ENCODE assay signal across 1 cellular context in the genomic region with DNA sequence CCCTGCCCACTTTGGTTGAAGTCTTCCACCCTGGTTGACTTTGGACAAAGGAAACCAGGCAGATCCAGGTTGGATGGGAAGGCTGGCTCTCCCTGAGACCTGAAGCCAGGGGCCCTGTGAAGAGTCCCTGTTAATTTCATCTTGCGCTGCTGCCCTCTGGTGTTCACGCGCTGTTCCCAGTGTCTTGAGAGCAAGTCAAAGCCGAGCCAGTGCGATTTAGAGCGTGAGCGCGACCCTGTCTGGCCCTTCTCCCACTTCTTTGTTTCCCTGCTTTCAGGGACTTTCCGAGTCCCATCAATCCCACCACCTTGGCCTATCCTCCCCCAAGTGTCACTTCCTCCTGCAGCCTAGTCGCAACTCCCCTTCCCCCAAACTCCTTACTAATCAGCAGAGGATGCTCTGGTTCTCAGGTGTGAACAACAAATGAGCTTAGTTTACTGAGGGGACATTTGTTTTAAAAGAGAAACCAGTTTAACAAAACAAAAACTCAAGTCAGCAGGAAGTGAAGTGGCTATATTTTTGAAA.
TF ChIP-seq lines count a peak whose summit lies in the region.

No MANE protein-coding gene starts in this region.

TF ChIP-seq in GM12878, 131 proteins besides CTCF, POLR2A, EP300 and RAD21 (continued from another document and continues in another):
- TF ChIP-seq, protein P1, sequence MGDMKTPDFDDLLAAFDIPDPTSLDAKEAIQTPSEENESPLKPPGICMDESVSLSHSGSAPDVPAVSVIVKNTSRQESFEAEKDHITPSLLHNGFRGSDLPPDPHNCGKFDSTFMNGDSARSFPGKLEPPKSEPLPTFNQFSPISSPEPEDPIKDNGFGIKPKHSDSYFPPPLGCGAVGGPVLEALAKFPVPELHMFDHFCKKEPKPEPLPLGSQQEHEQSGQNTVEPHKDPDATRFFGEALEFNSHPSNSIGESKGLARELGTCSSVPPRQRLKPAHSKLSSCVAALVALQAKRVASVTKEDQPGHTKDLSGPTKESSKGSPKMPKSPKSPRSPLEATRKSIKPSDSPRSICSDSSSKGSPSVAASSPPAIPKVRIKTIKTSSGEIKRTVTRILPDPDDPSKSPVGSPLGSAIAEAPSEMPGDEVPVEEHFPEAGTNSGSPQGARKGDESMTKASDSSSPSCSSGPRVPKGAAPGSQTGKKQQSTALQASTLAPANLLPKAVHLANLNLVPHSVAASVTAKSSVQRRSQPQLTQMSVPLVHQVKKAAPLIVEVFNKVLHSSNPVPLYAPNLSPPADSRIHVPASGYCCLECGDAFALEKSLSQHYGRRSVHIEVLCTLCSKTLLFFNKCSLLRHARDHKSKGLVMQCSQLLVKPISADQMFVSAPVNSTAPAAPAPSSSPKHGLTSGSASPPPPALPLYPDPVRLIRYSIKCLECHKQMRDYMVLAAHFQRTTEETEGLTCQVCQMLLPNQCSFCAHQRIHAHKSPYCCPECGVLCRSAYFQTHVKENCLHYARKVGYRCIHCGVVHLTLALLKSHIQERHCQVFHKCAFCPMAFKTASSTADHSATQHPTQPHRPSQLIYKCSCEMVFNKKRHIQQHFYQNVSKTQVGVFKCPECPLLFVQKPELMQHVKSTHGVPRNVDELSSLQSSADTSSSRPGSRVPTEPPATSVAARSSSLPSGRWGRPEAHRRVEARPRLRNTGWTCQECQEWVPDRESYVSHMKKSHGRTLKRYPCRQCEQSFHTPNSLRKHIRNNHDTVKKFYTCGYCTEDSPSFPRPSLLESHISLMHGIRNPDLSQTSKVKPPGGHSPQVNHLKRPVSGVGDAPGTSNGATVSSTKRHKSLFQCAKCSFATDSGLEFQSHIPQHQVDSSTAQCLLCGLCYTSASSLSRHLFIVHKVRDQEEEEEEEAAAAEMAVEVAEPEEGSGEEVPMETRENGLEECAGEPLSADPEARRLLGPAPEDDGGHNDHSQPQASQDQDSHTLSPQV (IDR thresholded peaks at IDR 0.05) = 0 out of 2 replicates have a peak, but pooled peaks have one; percentile 56
- peak; percentile 99 for TF ChIP-seq IKZF1 (conservative IDR thresholded peaks at IDR 0.05)
- TF ChIP-seq POU2F2 (IDR thresholded peaks at IDR 0.05; ENCODE audit: borderline replicate concordance, low read depth, low read length) = peak; percentile 78; the same call in 2 of the 3 replicates
- peak in 1 of 2 experiments; percentile 72; a peak in 1 of 4 replicates for TF ChIP-seq ETV6 (conservative IDR thresholded peaks at IDR 0.05 in 1 of 2, IDR thresholded peaks at IDR 0.05 in 1 of 2; ENCODE audit: borderline replicate concordance in 1 of 2, low read depth in 1 of 2)
- TF ChIP-seq NRF1 (conservative IDR thresholded peaks at IDR 0.05; ENCODE audit: low read depth, low read length) = no peak
- TF ChIP-seq, protein P2, sequence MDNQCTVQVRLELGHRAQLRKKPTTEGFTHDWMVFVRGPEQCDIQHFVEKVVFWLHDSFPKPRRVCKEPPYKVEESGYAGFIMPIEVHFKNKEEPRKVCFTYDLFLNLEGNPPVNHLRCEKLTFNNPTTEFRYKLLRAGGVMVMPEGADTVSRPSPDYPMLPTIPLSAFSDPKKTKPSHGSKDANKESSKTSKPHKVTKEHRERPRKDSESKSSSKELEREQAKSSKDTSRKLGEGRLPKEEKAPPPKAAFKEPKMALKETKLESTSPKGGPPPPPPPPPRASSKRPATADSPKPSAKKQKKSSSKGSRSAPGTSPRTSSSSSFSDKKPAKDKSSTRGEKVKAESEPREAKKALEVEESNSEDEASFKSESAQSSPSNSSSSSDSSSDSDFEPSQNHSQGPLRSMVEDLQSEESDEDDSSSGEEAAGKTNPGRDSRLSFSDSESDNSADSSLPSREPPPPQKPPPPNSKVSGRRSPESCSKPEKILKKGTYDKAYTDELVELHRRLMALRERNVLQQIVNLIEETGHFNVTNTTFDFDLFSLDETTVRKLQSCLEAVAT (IDR thresholded peaks at IDR 0.05) = peak; percentile 86; the same call in 1 of the 2 replicates
- TF ChIP-seq, protein P3, sequence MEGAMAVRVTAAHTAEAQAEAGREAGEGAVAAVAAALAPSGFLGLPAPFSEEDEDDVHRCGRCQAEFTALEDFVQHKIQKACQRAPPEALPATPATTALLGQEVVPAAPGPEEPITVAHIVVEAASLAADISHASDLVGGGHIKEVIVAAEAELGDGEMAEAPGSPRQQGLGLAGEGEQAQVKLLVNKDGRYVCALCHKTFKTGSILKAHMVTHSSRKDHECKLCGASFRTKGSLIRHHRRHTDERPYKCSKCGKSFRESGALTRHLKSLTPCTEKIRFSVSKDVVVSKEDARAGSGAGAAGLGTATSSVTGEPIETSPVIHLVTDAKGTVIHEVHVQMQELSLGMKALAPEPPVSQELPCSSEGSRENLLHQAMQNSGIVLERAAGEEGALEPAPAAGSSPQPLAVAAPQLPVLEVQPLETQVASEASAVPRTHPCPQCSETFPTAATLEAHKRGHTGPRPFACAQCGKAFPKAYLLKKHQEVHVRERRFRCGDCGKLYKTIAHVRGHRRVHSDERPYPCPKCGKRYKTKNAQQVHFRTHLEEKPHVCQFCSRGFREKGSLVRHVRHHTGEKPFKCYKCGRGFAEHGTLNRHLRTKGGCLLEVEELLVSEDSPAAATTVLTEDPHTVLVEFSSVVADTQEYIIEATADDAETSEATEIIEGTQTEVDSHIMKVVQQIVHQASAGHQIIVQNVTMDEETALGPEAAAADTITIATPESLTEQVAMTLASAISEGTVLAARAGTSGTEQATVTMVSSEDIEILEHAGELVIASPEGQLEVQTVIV (IDR thresholded peaks at IDR 0.05; ENCODE audit: borderline replicate concordance, partially characterized antibody) = no peak
- peak; percentile 64; the same call in 1 of the 2 replicates for TF ChIP-seq RB1 (IDR thresholded peaks at IDR 0.05; ENCODE audit: borderline replicate concordance)
- TF ChIP-seq BRCA1 (IDR thresholded peaks at IDR 0.05; ENCODE audit: low read depth, low read length) = no peak
- peak; percentile 77; the same call in 1 of the 2 replicates for TF ChIP-seq ATF7 (IDR thresholded peaks at IDR 0.05; ENCODE audit: low read depth)
- TF ChIP-seq, protein P4, sequence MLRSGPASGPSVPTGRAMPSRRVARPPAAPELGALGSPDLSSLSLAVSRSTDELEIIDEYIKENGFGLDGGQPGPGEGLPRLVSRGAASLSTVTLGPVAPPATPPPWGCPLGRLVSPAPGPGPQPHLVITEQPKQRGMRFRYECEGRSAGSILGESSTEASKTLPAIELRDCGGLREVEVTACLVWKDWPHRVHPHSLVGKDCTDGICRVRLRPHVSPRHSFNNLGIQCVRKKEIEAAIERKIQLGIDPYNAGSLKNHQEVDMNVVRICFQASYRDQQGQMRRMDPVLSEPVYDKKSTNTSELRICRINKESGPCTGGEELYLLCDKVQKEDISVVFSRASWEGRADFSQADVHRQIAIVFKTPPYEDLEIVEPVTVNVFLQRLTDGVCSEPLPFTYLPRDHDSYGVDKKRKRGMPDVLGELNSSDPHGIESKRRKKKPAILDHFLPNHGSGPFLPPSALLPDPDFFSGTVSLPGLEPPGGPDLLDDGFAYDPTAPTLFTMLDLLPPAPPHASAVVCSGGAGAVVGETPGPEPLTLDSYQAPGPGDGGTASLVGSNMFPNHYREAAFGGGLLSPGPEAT (IDR thresholded peaks at IDR 0.05; ENCODE audit: low read depth) = peak; percentile 97
- no peak for TF ChIP-seq TCF7 (IDR thresholded peaks at IDR 0.05; ENCODE audit: borderline replicate concordance)
- peak; percentile 95 for TF ChIP-seq RELA (IDR thresholded peaks at IDR 0.05; ENCODE audit: borderline replicate concordance, partially characterized antibody)
- 0 out of 2 replicates have a peak, but pooled peaks have one; percentile 50 for TF ChIP-seq ZNF24 (IDR thresholded peaks at IDR 0.05)
- peak; percentile 98 for TF ChIP-seq EED (IDR thresholded peaks at IDR 0.05; ENCODE audit: low read depth)
- TF ChIP-seq SUZ12 (IDR thresholded peaks at IDR 0.05; ENCODE audit: unreplicated experiment) = no peak
- TF ChIP-seq, protein P5, sequence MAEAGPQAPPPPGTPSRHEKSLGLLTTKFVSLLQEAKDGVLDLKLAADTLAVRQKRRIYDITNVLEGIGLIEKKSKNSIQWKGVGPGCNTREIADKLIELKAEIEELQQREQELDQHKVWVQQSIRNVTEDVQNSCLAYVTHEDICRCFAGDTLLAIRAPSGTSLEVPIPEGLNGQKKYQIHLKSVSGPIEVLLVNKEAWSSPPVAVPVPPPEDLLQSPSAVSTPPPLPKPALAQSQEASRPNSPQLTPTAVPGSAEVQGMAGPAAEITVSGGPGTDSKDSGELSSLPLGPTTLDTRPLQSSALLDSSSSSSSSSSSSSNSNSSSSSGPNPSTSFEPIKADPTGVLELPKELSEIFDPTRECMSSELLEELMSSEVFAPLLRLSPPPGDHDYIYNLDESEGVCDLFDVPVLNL (IDR thresholded peaks at IDR 0.05; ENCODE audit: low read depth, low read length) = no peak
- peak; percentile 63 for TF ChIP-seq SP1 (IDR thresholded peaks at IDR 0.05; ENCODE audit: low read depth, low read length)
- TF ChIP-seq, protein P6, sequence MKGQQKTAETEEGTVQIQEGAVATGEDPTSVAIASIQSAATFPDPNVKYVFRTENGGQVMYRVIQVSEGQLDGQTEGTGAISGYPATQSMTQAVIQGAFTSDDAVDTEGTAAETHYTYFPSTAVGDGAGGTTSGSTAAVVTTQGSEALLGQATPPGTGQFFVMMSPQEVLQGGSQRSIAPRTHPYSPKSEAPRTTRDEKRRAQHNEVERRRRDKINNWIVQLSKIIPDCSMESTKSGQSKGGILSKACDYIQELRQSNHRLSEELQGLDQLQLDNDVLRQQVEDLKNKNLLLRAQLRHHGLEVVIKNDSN (IDR thresholded peaks at IDR 0.05; ENCODE audit: borderline replicate concordance, extremely low read length, insufficient read depth, low read depth, low read length) = no peak
- no peak for TF ChIP-seq STAT3 (IDR thresholded peaks at IDR 0.05; ENCODE audit: low read depth, low read length)
- peak; percentile 95 for TF ChIP-seq GATAD2B (conservative IDR thresholded peaks at IDR 0.05; ENCODE audit: low read depth)
- 0 out of 2 replicates have a peak, but pooled peaks have one; percentile 71 for TF ChIP-seq TBL1XR1 (IDR thresholded peaks at IDR 0.05; ENCODE audit: low read depth, low read length)
- TF ChIP-seq STAT1 (conservative IDR thresholded peaks at IDR 0.05) = peak; percentile 36; the same call in 1 of the 2 replicates
- TF ChIP-seq, protein P7, sequence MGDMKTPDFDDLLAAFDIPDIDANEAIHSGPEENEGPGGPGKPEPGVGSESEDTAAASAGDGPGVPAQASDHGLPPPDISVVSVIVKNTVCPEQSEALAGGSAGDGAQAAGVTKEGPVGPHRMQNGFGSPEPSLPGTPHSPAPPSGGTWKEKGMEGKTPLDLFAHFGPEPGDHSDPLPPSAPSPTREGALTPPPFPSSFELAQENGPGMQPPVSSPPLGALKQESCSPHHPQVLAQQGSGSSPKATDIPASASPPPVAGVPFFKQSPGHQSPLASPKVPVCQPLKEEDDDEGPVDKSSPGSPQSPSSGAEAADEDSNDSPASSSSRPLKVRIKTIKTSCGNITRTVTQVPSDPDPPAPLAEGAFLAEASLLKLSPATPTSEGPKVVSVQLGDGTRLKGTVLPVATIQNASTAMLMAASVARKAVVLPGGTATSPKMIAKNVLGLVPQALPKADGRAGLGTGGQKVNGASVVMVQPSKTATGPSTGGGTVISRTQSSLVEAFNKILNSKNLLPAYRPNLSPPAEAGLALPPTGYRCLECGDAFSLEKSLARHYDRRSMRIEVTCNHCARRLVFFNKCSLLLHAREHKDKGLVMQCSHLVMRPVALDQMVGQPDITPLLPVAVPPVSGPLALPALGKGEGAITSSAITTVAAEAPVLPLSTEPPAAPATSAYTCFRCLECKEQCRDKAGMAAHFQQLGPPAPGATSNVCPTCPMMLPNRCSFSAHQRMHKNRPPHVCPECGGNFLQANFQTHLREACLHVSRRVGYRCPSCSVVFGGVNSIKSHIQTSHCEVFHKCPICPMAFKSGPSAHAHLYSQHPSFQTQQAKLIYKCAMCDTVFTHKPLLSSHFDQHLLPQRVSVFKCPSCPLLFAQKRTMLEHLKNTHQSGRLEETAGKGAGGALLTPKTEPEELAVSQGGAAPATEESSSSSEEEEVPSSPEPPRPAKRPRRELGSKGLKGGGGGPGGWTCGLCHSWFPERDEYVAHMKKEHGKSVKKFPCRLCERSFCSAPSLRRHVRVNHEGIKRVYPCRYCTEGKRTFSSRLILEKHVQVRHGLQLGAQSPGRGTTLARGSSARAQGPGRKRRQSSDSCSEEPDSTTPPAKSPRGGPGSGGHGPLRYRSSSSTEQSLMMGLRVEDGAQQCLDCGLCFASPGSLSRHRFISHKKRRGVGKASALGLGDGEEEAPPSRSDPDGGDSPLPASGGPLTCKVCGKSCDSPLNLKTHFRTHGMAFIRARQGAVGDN (IDR thresholded peaks at IDR 0.05) = peak; percentile 86
- TF ChIP-seq MYC (IDR thresholded peaks at IDR 0.05; ENCODE audit: insufficient read depth, insufficient read length, insufficient replicate concordance, low read length, severe bottlenecking) = no peak
- TF ChIP-seq NR2F1 (conservative IDR thresholded peaks at IDR 0.05) = peak; percentile 91
- TF ChIP-seq, protein P8, sequence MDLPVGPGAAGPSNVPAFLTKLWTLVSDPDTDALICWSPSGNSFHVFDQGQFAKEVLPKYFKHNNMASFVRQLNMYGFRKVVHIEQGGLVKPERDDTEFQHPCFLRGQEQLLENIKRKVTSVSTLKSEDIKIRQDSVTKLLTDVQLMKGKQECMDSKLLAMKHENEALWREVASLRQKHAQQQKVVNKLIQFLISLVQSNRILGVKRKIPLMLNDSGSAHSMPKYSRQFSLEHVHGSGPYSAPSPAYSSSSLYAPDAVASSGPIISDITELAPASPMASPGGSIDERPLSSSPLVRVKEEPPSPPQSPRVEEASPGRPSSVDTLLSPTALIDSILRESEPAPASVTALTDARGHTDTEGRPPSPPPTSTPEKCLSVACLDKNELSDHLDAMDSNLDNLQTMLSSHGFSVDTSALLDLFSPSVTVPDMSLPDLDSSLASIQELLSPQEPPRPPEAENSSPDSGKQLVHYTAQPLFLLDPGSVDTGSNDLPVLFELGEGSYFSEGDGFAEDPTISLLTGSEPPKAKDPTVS (IDR thresholded peaks at IDR 0.05; ENCODE audit: low read depth, low read length) = no peak
- TF ChIP-seq SREBF2 (IDR thresholded peaks at IDR 0.05; ENCODE audit: low read length) = no peak
- no peak for TF ChIP-seq SIN3A (IDR thresholded peaks at IDR 0.05; ENCODE audit: low read depth, low read length)
- peak; percentile 91 for TF ChIP-seq SPI1 (IDR thresholded peaks at IDR 0.05; ENCODE audit: borderline replicate concordance, insufficient read depth, low read depth, low read length)
- TF ChIP-seq, protein P9, sequence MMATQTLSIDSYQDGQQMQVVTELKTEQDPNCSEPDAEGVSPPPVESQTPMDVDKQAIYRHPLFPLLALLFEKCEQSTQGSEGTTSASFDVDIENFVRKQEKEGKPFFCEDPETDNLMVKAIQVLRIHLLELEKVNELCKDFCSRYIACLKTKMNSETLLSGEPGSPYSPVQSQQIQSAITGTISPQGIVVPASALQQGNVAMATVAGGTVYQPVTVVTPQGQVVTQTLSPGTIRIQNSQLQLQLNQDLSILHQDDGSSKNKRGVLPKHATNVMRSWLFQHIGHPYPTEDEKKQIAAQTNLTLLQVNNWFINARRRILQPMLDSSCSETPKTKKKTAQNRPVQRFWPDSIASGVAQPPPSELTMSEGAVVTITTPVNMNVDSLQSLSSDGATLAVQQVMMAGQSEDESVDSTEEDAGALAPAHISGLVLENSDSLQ (IDR thresholded peaks at IDR 0.05) = peak; percentile 77
- TF ChIP-seq SMC3 (IDR thresholded peaks at IDR 0.05; ENCODE audit: borderline replicate concordance, low read length) = peak; percentile 89
